19 cellular contexts compared by ENCODE assay signal in the genomic region with DNA sequence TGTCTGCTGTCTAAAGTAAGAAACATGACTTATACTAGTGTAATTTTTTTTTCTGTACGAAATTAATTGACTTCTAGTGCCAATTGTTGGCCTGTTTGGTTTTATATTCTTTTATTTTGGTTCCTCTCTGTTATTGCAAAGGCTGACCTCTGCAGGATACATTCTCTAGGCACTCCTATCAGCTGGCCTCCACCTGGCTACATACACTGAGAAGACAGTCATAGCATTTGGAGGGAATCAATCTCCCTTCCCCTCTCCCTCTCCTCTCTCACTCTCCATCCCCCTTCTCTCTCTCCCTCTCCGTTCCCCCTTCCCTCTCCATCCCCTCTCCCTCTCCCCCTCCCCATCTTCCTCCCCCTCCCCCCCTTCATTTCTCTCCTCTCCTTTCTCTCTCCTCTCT.
A peak's percentile ranks its signal among the peaks of the same experiment; 100 is the strongest.
DNase-seq lines count a peak whose midpoint lies in the region; ATAC-seq and TF ChIP-seq lines count a peak whose summit lies in the region.
"Had no signal": no experiment of that assay in that cellular context is flagged by ENCODE, and none has a peak within 500 bp of the region (broad histone marks: within the 10 kb centered on the region; RNA-seq: fewer than 3 reads in every experiment).

No MANE protein-coding gene starts in this region.

- H3K27ac Mint-ChIP-seq in immature natural killer cell = peak overlapping the region in 5 of 6 donors; percentile 26 to 75 (median 62)
- H3K27ac Mint-ChIP-seq: B cell had no signal

- ATAC-seq in RWPE2 (ENCODE audit: low read depth) = peak; percentile 73

- peaks cover 29 to 65% of the 10 kb centered on the region in 2 donors for H3K4me1 Mint-ChIP-seq in immature natural killer cell
- H3K4me1 Mint-ChIP-seq: B cell had no signal

- H3K27me3 ChIP-seq in RWPE2 (ENCODE audit: insufficient read depth, poor library complexity, severe bottlenecking) = no peaks in the 10 kb centered on the region
- H3K27me3 ChIP-seq: Peyer's patch had no signal

- H3K9me3 ChIP-seq in RWPE2 (ENCODE audit: severe bottlenecking) = no peaks in the 10 kb centered on the region
- H3K9me3 ChIP-seq: Peyer's patch had no signal

- H3K36me3 Mint-ChIP-seq in immature natural killer cell = peaks cover 12 to 38% (median 28%) of the 10 kb centered on the region in 3 donors

- no peak overlapping the region for H3K27ac ChIP-seq in RWPE2 (ENCODE audit: poor library complexity, severe bottlenecking)
- H3K27ac ChIP-seq: 22Rv1, Peyer's patch had no signal

- H3K4me1 ChIP-seq in RWPE2 (ENCODE audit: insufficient read depth, poor library complexity, severe bottlenecking) = no peaks in the 10 kb centered on the region
- H3K4me1 ChIP-seq: Peyer's patch had no signal

- H3K27me3 Mint-ChIP-seq in immature natural killer cell (ENCODE audit: low read depth in 3 of 3) = peaks cover 0 to 6% (median 6%) of the 10 kb centered on the region in 3 donors
- H3K27me3 Mint-ChIP-seq: B cell had no signal

- H3K4me3 ChIP-seq in RWPE2 (ENCODE audit: severe bottlenecking) = no peak overlapping the region
- H3K4me3 ChIP-seq: Peyer's patch had no signal

- DNase-seq in DMS53 (lab: John Stamatoyannopoulos, UW) (peak; percentile 10), DMS53 treated with DMSO at 0.1 percent for 48 hours (lab: John Stamatoyannopoulos, UW; ENCODE audit: unreplicated experiment) (no peak), AML-193 (lab: John Stamatoyannopoulos, UW) (peak; percentile 8 to 11), RWPE2 (ENCODE audit: low spot score) (no peak), immature natural killer cell (no peak), dedifferentiated amniotic fluid mesenchymal stem cell (ENCODE audit: extremely low spot score) (no peak), NOMO-1 treated with DMSO at 0.1 percent for 48 hours (lab: John Stamatoyannopoulos, UW; ENCODE audit: unreplicated experiment) (no peak), ureter (ENCODE audit: low spot score) (no peak)
- DNase-seq: COR-L47, DMS 273 treated with DMSO at 0.1 percent for 48 hours, GDM1, KG1, NCI-H1417 treated with DMSO at 0.1 percent for 48 hours, NCI-H1930, NCI-H526, Peyer's patch, Right ventricle myocardium superior had no signal

- no peaks in the 10 kb centered on the region; the same call in 1 of the 2 replicates for H3K36me3 ChIP-seq in RWPE2 (ENCODE audit: low read depth)

- no peak overlapping the region for H3K4me3 Mint-ChIP-seq in immature natural killer cell
- H3K4me3 Mint-ChIP-seq: B cell had no signal

- no peaks in the 10 kb centered on the region for H3K9me3 Mint-ChIP-seq in immature natural killer cell

- no peak for TF ChIP-seq CTCF in RWPE2 (IDR thresholded peaks at IDR 0.05; ENCODE audit: poor library complexity, severe bottlenecking)

Comparison
In these comparisons a context has a peak if more than half of its experiments do, and no peak if none do; other contexts are left out.
1. DNase-seq: peak in DMS53 (single experiment) and AML-193 (2 of 2); none in DMS53 treated with DMSO at 0.1 percent for 48 hours (single experiment), RWPE2 (single experiment), immature natural killer cell (0 of 3), dedifferentiated amniotic fluid mesenchymal stem cell (single experiment), NOMO-1 treated with DMSO at 0.1 percent for 48 hours (single experiment) and ureter (single experiment).